In genomic region chr5:145429170-145429569, GRCh38 we compare ENCODE assay signal across 23 cellular contexts.
A peak's percentile ranks its signal among the peaks of the same experiment; 100 is the strongest.
DNase-seq lines count a peak whose midpoint lies in the region; ATAC-seq and TF ChIP-seq lines count a peak whose summit lies in the region.
"Had no signal": no experiment of that assay in that cellular context is flagged by ENCODE, and none has a peak within 500 bp of the region (broad histone marks: within the 10 kb centered on the region; RNA-seq: fewer than 3 reads in every experiment).

No MANE protein-coding gene starts in this region.

- no peaks in the 10 kb centered on the region for H3K27me3 ChIP-seq in osteoblast (ENCODE audit: insufficient read depth, low read length)
- H3K27me3 ChIP-seq: gastrocnemius medialis, hepatocyte, transverse colon had no signal

- no peaks in the 10 kb centered on the region for H3K4me1 ChIP-seq in osteoblast (ENCODE audit: insufficient read depth, low read length)
- H3K4me1 ChIP-seq: Caco-2, gastrocnemius medialis, parathyroid adenoma, transverse colon had no signal

- no peak for TF ChIP-seq CTCF in osteoblast (IDR thresholded peaks at IDR 0.05; ENCODE audit: extremely low read depth, low read depth, low read length)
- TF ChIP-seq CTCF in CD14-positive monocyte (IDR thresholded peaks at IDR 0.05) = no peak

- peak; percentile 51 for DNase-seq in OCI-M1 (lab: John Stamatoyannopoulos, UW)
- peak; percentile 34 for DNase-seq in osteoblast (ENCODE audit: insufficient read length, low spot score, missing footprints)
- no peak for DNase-seq in CD14-positive monocyte (ENCODE audit: low spot score)
- DNase-seq: activated effector memory CD4-positive, alpha-beta T cell treated with anti-CD3 and anti-CD28 coated beads, Interleukin-2, amount 50 U/mL, for 16 hours; activated naive CD8-positive, alpha-beta T cell treated with anti-CD3 and anti-CD28 coated beads for 36 hours; C1 segment of cervical spinal cord; Caco-2; DMS79 treated with DMSO at 0.1 percent for 48 hours; gastrocnemius medialis; NCI-H1436; NCI-H345; NCI-H748 treated with DMSO at 0.1 percent for 48 hours; right cardiac atrium; stimulated activated CD4-positive, alpha-beta T cell treated with anti-CD3 and anti-CD28 coated beads, Interleukin-2, amount 100 ng/mL, for 24 hours; transverse colon had no signal

- H3K4me1 Mint-ChIP-seq in CD14-positive monocyte = no peaks in the 10 kb centered on the region
- H3K4me1 Mint-ChIP-seq: activated naive CD8-positive, alpha-beta T cell treated with anti-CD3 and anti-CD28 coated beads for 36 hours had no signal

- ATAC-seq in GM19351 (IDR thresholded peaks at IDR 0.05; ENCODE audit: unreplicated experiment) (peak; percentile 91), HG02885 (IDR thresholded peaks at IDR 0.05; ENCODE audit: poor library complexity, unreplicated experiment) (peak; percentile 68), GM21723 (IDR thresholded peaks at IDR 0.05; ENCODE audit: unreplicated experiment) (no peak), HG03095 (IDR thresholded peaks at IDR 0.05; ENCODE audit: unreplicated experiment) (no peak)
- ATAC-seq: gastrocnemius medialis, HCT116, right cardiac atrium had no signal

- H3K27ac ChIP-seq in osteoblast (ENCODE audit: low read depth, low read length) = no peak overlapping the region
- H3K27ac ChIP-seq: gastrocnemius medialis, hepatocyte, parathyroid adenoma, transverse colon had no signal

- no peaks in the 10 kb centered on the region for H3K36me3 Mint-ChIP-seq in CD14-positive monocyte
- H3K36me3 Mint-ChIP-seq: activated naive CD8-positive, alpha-beta T cell treated with anti-CD3 and anti-CD28 coated beads for 36 hours had no signal

- H3K27me3 Mint-ChIP-seq in CD14-positive monocyte (ENCODE audit: low read depth in 3 of 3) = no peaks in the 10 kb centered on the region
- H3K27me3 Mint-ChIP-seq: activated naive CD8-positive, alpha-beta T cell treated with anti-CD3 and anti-CD28 coated beads for 36 hours had no signal

- H3K4me3 ChIP-seq in osteoblast (ENCODE audit: insufficient read depth, low read length) = no peak overlapping the region
- H3K4me3 ChIP-seq: gastrocnemius medialis, hepatocyte, transverse colon had no signal

- no peaks in the 10 kb centered on the region for H3K36me3 ChIP-seq in osteoblast (ENCODE audit: insufficient read depth, low read length)
- H3K36me3 ChIP-seq: gastrocnemius medialis, transverse colon had no signal

- H3K4me2 ChIP-seq in osteoblast (ENCODE audit: insufficient read depth, low read length) = no peak overlapping the region
- H3K4me2 ChIP-seq: hepatocyte had no signal

- intact Hi-C loops in CD14-positive monocyte (cut with micrococcal nuclease) = no loop called here

- no peaks in the 10 kb centered on the region for H3K9me3 ChIP-seq in osteoblast (ENCODE audit: low read depth, low read length)
- H3K9me3 ChIP-seq: Caco-2, gastrocnemius medialis, transverse colon had no signal

- no peak overlapping the region for H3K4me3 Mint-ChIP-seq in CD14-positive monocyte
- H3K4me3 Mint-ChIP-seq: activated naive CD8-positive, alpha-beta T cell treated with anti-CD3 and anti-CD28 coated beads for 36 hours; T-helper 1 cell treated with Interleukin-12 subunit alpha and Interleukin-12 subunit beta and Interleukin-4 antibody, amounts not matched to agents 30 μg/mL and 1 μg/mL, for 36 hours had no signal

- H2AFZ ChIP-seq in osteoblast (ENCODE audit: low read length) = no peak overlapping the region
- H2AFZ ChIP-seq: hepatocyte, parathyroid adenoma had no signal

- no peak overlapping the region for H3K27ac Mint-ChIP-seq in CD14-positive monocyte
- H3K27ac Mint-ChIP-seq: activated naive CD8-positive, alpha-beta T cell treated with anti-CD3 and anti-CD28 coated beads for 36 hours; T-helper 1 cell treated with Interleukin-12 subunit alpha and Interleukin-12 subunit beta and Interleukin-4 antibody, amounts not matched to agents 30 μg/mL and 1 μg/mL, for 36 hours had no signal

- no peaks in the 10 kb centered on the region for H4K20me1 ChIP-seq in osteoblast (ENCODE audit: insufficient read depth, low read length)

- H3K9me3 Mint-ChIP-seq in CD14-positive monocyte = peaks cover 6 to 18% (median 16%) of the 10 kb centered on the region in 7 donors

- no peaks in the 10 kb centered on the region for H3K79me2 ChIP-seq in osteoblast (ENCODE audit: insufficient read depth, low read length)
- H3K79me2 ChIP-seq: hepatocyte, parathyroid adenoma had no signal

Comparison
In these comparisons a context has a peak if more than half of its experiments do, and no peak if none do; other contexts are left out.
1. ATAC-seq: peak in GM19351 (single experiment) and HG02885 (single experiment); none in GM21723 (single experiment) and HG03095 (single experiment).